In the genomic region with DNA sequence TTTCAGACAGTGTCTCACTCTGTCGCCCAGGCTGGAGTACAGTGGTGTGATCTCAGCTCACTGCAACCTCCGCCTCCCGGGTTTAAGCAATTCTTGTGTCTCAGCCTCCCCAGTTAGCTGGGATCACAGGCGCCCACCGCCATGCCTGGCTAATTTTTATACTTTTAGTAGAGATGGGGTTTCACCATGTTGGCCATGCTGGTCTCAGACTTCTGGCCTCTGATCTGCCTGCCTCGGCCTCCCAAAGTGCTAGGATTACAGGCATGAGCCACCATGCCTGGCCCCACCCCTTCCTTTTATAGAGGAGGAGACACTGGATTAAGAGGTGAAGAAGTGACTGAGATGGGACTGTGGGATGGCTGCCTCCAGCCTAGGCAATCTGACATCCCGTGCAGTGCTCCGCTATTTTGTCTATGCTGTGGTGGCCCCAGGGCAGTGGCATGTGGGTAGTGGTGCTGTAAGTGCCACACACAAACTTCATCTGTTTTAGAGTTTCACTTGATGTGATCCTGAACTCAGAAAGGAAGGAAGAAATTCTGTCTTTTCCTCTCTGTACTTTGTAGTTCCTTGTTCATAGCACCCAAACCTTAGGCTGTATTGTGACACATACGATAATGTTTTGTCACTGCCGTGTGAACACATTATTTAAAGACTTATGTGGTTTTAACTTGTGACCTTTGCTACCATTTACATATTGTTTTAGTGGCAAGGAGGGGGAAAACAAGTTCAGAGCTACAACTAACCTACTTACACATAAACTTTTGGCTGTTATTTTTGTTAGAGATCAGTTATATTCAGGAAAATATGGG, we compare ENCODE assay signal across 9 cellular contexts. TPM values are rescaled to one million over a fixed set of nuclear protein-coding genes. Genes with fewer than 3 reads are reported as not detected.
DNase-seq lines count a peak whose midpoint lies in the region; ATAC-seq and TF ChIP-seq lines count a peak whose summit lies in the region.
"Had no signal": no experiment of that assay in that cellular context is flagged by ENCODE, and none has a peak within 500 bp of the region (broad histone marks: within the 10 kb centered on the region; RNA-seq: fewer than 3 reads in every experiment).

No MANE protein-coding gene starts in this region.

- H3K4me3 ChIP-seq in lung = no peak overlapping the region
- H3K4me3 ChIP-seq in GM23248 = no peak overlapping the region
- H3K4me3 ChIP-seq in foreskin fibroblast (ENCODE audit: low read depth in 1 of 2, low read length in 2 of 2) = no peak overlapping the region

- in situ Hi-C loops in GM23248 (cut with MboI) = no loop called here

- no peak overlapping the region for H3K4me2 ChIP-seq in GM23248 (ENCODE audit: unreplicated experiment)

- intact Hi-C loops in posterior cingulate gyrus (cut with DNase I) = no loop called here

- H3F3A ChIP-seq in GM23248 (ENCODE audit: insufficient read depth) = peaks cover 5% of the 10 kb centered on the region; the same call in 1 of the 2 replicates

- H3K9me3 ChIP-seq in lung (ENCODE audit: control insufficient read depth in 2 of 2, insufficient read depth in 1 of 2, low read length in 1 of 2) = no peaks in the 10 kb centered on the region
- H3K9me3 ChIP-seq in GM23248 (ENCODE audit: low read depth) = no peaks in the 10 kb centered on the region

- peak; percentile 57 for ATAC-seq in GM18519 (IDR thresholded peaks at IDR 0.05; ENCODE audit: low FRiP score, unreplicated experiment)
- peak; percentile 69 for ATAC-seq in HG02759 (IDR thresholded peaks at IDR 0.05; ENCODE audit: unreplicated experiment)
- ATAC-seq in lung (ENCODE audit: insufficient read depth, low FRiP score) = peak; percentile 20
- ATAC-seq: HCT116 had no signal

- H3K4me1 ChIP-seq in lung (ENCODE audit: control insufficient read depth in 2 of 2, insufficient read depth in 2 of 2, low read length in 2 of 2) = peaks cover 13 to 42% of the 10 kb centered on the region in 2 donors
- H3K4me1 ChIP-seq in GM23248 (ENCODE audit: insufficient read depth) = peaks cover 38% of the 10 kb centered on the region

- DNase-seq in RPMI7951 (ENCODE audit: low read depth) (peak; percentile 32), lung (ENCODE audit: low spot score) (no peak), GM23248 (no peak), foreskin fibroblast (no peak), posterior cingulate gyrus (no peak), SHP77 treated with DMSO at 0.1 percent for 48 hours (lab: John Stamatoyannopoulos, UW) (no peak)

- no peaks in the 10 kb centered on the region for H4K20me1 ChIP-seq in GM23248 (ENCODE audit: insufficient read depth)

- 64 to 75% methylated on average over 10 of the region's 10 CpGs for WGBS in lung, 2 donors
- WGBS in GM23248 (ENCODE audit: low coverage in 1 of 2, low lambda C conversion rate in 2 of 2, missing lambda C conversion rate in 2 of 2), 2 experiments = 95 to 96% methylated on average over 10 of the region's 10 CpGs

- peaks cover 89% of the 10 kb centered on the region for H3K79me2 ChIP-seq in GM23248 (ENCODE audit: insufficient read depth)

- no peak overlapping the region for H2AFZ ChIP-seq in GM23248

- H3K9ac ChIP-seq in GM23248 = no peak overlapping the region

- H3K27me3 ChIP-seq in lung (ENCODE audit: control insufficient read depth, insufficient read depth) = no peaks in the 10 kb centered on the region
- no peaks in the 10 kb centered on the region for H3K27me3 ChIP-seq in GM23248 (replicated peaks; ENCODE audit: insufficient read depth)

- H3K27ac ChIP-seq in lung (ENCODE audit: low read depth in 1 of 2, low read length in 1 of 2) (peak overlapping the region; percentile 42 to 64), GM23248 (no peak overlapping the region)

- TF ChIP-seq CTCF in lung (IDR thresholded peaks at IDR 0.05; ENCODE audit: control extremely low read depth, extremely low read depth) = no peak
- TF ChIP-seq CTCF in foreskin fibroblast (IDR thresholded peaks at IDR 0.05; ENCODE audit: low read depth, low read length) = no peak

- H3K36me3 ChIP-seq in lung (ENCODE audit: control insufficient read depth in 2 of 2, insufficient read depth in 2 of 2, low read length in 2 of 2) (no peaks in the 10 kb centered on the region), GM23248 (ENCODE audit: low read depth) (no peaks in the 10 kb centered on the region)

- H3K9me2 ChIP-seq in GM23248 (ENCODE audit: insufficient read depth) = no peaks in the 10 kb centered on the region

RNA-seq across cellular contexts. Expression of gene FNIP2, which starts 48.9 kb away (rescaled TPM):
- 6.2 and 10.0 TPM in 2 replicates for total RNA-seq in RPMI7951 (2014; rRNA removed; shearing (Covaris generic))
- 100 to 1,000 TPM in 1 of 2 donors, 10 to 100 TPM in 1; 57.4 to 150 TPM for total RNA-seq in lung
- polyA plus RNA-seq in lung (10 to 100 TPM; 12.1 to 31.7 TPM), GM23248 (2016; fragmentation: Nextera tagmentation; extraction: Ambion mirVana) (1.8 TPM in 2 replicates)
- total RNA-seq in GM23248 (2014; rRNA removed; shearing (Covaris generic)) = 14.4 and 22.4 TPM in 2 replicates
